Comparison of ENCODE assay signal across 8 cellular contexts in genomic region chr12:104478396-104479140, GRCh38. TPM values are rescaled to one million over a fixed set of nuclear protein-coding genes. Genes with fewer than 3 reads are reported as not detected.
A peak's percentile ranks its signal among the peaks of the same experiment; 100 is the strongest.
DNase-seq lines count a peak whose midpoint lies in the region; ATAC-seq, FAIRE-seq and TF ChIP-seq lines count a peak whose summit lies in the region.

No MANE protein-coding gene starts in this region.

- TF ChIP-seq RAD21 in HepG2 (CRISPR knock-in tag; IDR thresholded peaks at IDR 0.05) = no peak

- BruUV-seq in HepG2 (replicated peaks; lab: Mats Ljungman, UMichigan) = no TSS peak

- H3K9me3 ChIP-seq in right lobe of liver (no peaks in the 10 kb centered on the region), HepG2 (ENCODE audit: low read length) (no peaks in the 10 kb centered on the region), left ventricle myocardium inferior (replicated peaks) (peaks cover 8% of the 10 kb centered on the region)

- in situ Hi-C loops in HepG2 (cut with HindIII; ENCODE audit: extremely low pct_ligation_motif_present, low pct_unique_long_range_greater_than_20kb) = no loop called here

- H3K4me3 ChIP-seq in right lobe of liver (no peak overlapping the region), HepG2 (replicated peaks in 1 of 3; ENCODE audit: insufficient read depth in 1 of 3, low read depth in 2 of 3, low read length in 3 of 3) (no peak overlapping the region), left ventricle myocardium inferior (no peak overlapping the region)

- intact Hi-C loops in right lobe of liver (cut with DNase I) (no loop called here), HepG2 (cut with micrococcal nuclease; ENCODE audit: unreplicated experiment) (no loop called here), left ventricle myocardium inferior (cut with micrococcal nuclease) (no loop called here)

- no peaks in the 10 kb centered on the region for H3K36me3 ChIP-seq in right lobe of liver
- no peaks in the 10 kb centered on the region for H3K36me3 ChIP-seq in HepG2 (replicated peaks in 1 of 2; ENCODE audit: control insufficient read depth in 1 of 2, insufficient read depth in 2 of 2, low read length in 2 of 2)
- peaks cover 7% of the 10 kb centered on the region for H3K36me3 ChIP-seq in left ventricle myocardium inferior

- H3K4me3 Mint-ChIP-seq in T-cell = peak overlapping the region; percentile 79 to 88 (median 79)

- no peaks in the 10 kb centered on the region for H4K20me1 ChIP-seq in HepG2 (ENCODE audit: insufficient read depth, low read length)

- no peaks in the 10 kb centered on the region for H3K9me3 Mint-ChIP-seq in T-cell

- CTCF ChIA-PET in HepG2 (lab: Yijun Ruan, JAX; ENCODE audit: low intra/inter-chr PET ratio, low total read pairs) (no interaction called here), T-cell (lab: Charles Lee) (interaction anchor here in 1 of 2 donors (0.9 to 1.3 kb wide), 5 partner anchors 9 to 97 kb away, joined by 3 to 8 read pairs (median 4); no protein-coding TSS in a partner anchor)

- no peak for TF ChIP-seq EP300 in HepG2 (IDR thresholded peaks at IDR 0.05; ENCODE audit: low read depth in 2 of 2, low read length in 2 of 2)
- no peak for TF ChIP-seq EP300 in HepG2 (CRISPR knock-in tag; IDR thresholded peaks at IDR 0.05; ENCODE audit: borderline replicate concordance)

- H3K27me3 Mint-ChIP-seq in T-cell = no peaks in the 10 kb centered on the region

- H3K79me2 ChIP-seq in HepG2 (ENCODE audit: insufficient read depth, low read length) = no peaks in the 10 kb centered on the region

- peaks cover 23% of the 10 kb centered on the region for H3K36me3 Mint-ChIP-seq in T-cell

- H3K27ac ChIP-seq in right lobe of liver (peak overlapping the region in 1 of 3 donors; percentile 33), HepG2 (ENCODE audit: extremely low read length, insufficient read depth, low read length) (no peak overlapping the region), left ventricle myocardium inferior (replicated peaks) (peak overlapping the region; percentile 50)

- H3K4me1 ChIP-seq in right lobe of liver (no peaks in the 10 kb centered on the region), HepG2 (ENCODE audit: insufficient read depth, low read length) (no peaks in the 10 kb centered on the region), left ventricle myocardium inferior (peaks cover 7% of the 10 kb centered on the region)

- peak; percentile 66 to 75 (median 72) for ATAC-seq in right lobe of liver
- ATAC-seq in HepG2 = no peak
- ATAC-seq in HG03095 (IDR thresholded peaks at IDR 0.05; ENCODE audit: unreplicated experiment) = peak; percentile 90
- peak; percentile 70 to 84 (median 84) for ATAC-seq in T-cell (replicated peaks in 1 of 4)
- ATAC-seq in SK-N-SH treated with all-trans-retinoic acid at 6 μM for 48 hours = no peak

- DNase-seq in right lobe of liver (peak in 1 of 3 donors; percentile 23), HepG2 (ENCODE audit: low spot score) (no peak), T-cell (peak in 16 of 34 experiments; percentile 16 to 47 (median 30)), left ventricle myocardium inferior (no peak), HuH-7 (ENCODE audit: low spot score) (no peak), mucosa of gallbladder (ENCODE audit: low spot score) (no peak)

- no peak overlapping the region for H3K9ac ChIP-seq in HepG2 (ENCODE audit: insufficient read depth, low read depth, low read length)

- H3K4me2 ChIP-seq in HepG2 (ENCODE audit: low read depth, low read length) = no peak overlapping the region

- POLR2A ChIA-PET in HepG2 (lab: Yijun Ruan, JAX) (no interaction called here), T-cell (lab: Charles Lee) (interaction anchor here in 1 of 2 donors (0.6 to 1.6 kb wide), 2 partner anchors 20 to 242 kb away, joined by 3 to 11 read pairs; no protein-coding TSS in a partner anchor)

- H3K27ac Mint-ChIP-seq in T-cell = peak overlapping the region; percentile 97

- TF ChIP-seq POLR2A in right lobe of liver (IDR thresholded peaks at IDR 0.05) = peak; percentile 47
- no peak for TF ChIP-seq POLR2A in HepG2 (IDR thresholded peaks at IDR 0.05; ENCODE audit: insufficient read depth in 1 of 2, low read depth in 2 of 2, low read length in 2 of 2)

- WGBS in right lobe of liver (ENCODE audit: insufficient coverage, low coverage, low lambda C conversion rate, missing lambda C conversion rate) = 25% methylated on average over 7 of the region's 8 CpGs
- WGBS in HepG2 (ENCODE audit: low lambda C conversion rate) = 11% methylated on average over 8 of the region's 8 CpGs

- no peak for TF ChIP-seq CTCF in right lobe of liver (IDR thresholded peaks at IDR 0.05)
- TF ChIP-seq CTCF in HepG2 (CRISPR knock-in tag; IDR thresholded peaks at IDR 0.05) = no peak
- no peak for TF ChIP-seq CTCF in left ventricle myocardium inferior (IDR thresholded peaks at IDR 0.05; ENCODE audit: borderline replicate concordance)

- H3K27me3 ChIP-seq in right lobe of liver = no peaks in the 10 kb centered on the region
- peaks cover 1 to 4% of the 10 kb centered on the region in 2 experiments; a peak in 2 of 5 replicates for H3K27me3 ChIP-seq in HepG2 (ENCODE audit: control insufficient read depth in 1 of 2, insufficient read depth in 2 of 2, low read length in 2 of 2)
- no peaks in the 10 kb centered on the region for H3K27me3 ChIP-seq in left ventricle myocardium inferior (ENCODE audit: low read depth)

- H3K4me1 Mint-ChIP-seq in T-cell = peaks cover 78 to 89% (median 88%) of the 10 kb centered on the region in 3 donors

- no peak overlapping the region for H2AFZ ChIP-seq in HepG2 (ENCODE audit: low read length)

- no peak for FAIRE-seq in HepG2 (lab: Jason Lieb, UNC)

TF ChIP-seq in HepG2, 621 proteins besides CTCF, POLR2A, EP300 and RAD21 (continues in another document):
- TF ChIP-seq ZNF264 (CRISPR knock-in tag; IDR thresholded peaks at IDR 0.05) = no peak
- TF ChIP-seq BCL3 (CRISPR knock-in tag; IDR thresholded peaks at IDR 0.05) = no peak
- TF ChIP-seq ZNF570 (CRISPR knock-in tag; IDR thresholded peaks at IDR 0.05; ENCODE audit: borderline replicate concordance) = no peak

TF ChIP-seq in SK-N-SH treated with all-trans-retinoic acid at 6 μM for 48 hours, 23 proteins besides CTCF, POLR2A, EP300 and RAD21 (continues in another document):
- TF ChIP-seq OSR1 (CRISPR knock-in tag; IDR thresholded peaks at IDR 0.05) (no peak), ZFP3 (CRISPR knock-in tag; IDR thresholded peaks at IDR 0.05) (no peak), ZNF565 (CRISPR knock-in tag; conservative IDR thresholded peaks at IDR 0.05; ENCODE audit: low read depth) (no peak), PPARA (CRISPR knock-in tag; IDR thresholded peaks at IDR 0.05; ENCODE audit: borderline replicate concordance) (no peak), TSHZ2 (CRISPR knock-in tag; IDR thresholded peaks at IDR 0.05) (no peak)

RNA-seq across cellular contexts. Expression of gene CHST11, which starts 21.8 kb away (rescaled TPM):
- total RNA-seq in right lobe of liver = 10 to 100 TPM in 1 of 6 experiments, 1 to 10 TPM in 4, under 1 TPM in 1; 0.57 to 10.4 (median 3.5) TPM
- total RNA-seq in HepG2 (2016; rRNA removed; fragmentation: Illumina TruSeq; extraction: Trizol) = not detected in 2 replicates
- not detected in 2 replicates for total RNA-seq in HepG2 (2016; cell fraction: cytosol; rRNA removed; fragmentation: Illumina TruSeq; extraction: Trizol; ENCODE audit: low read depth)
- total RNA-seq in HepG2 (2016; cell fraction: insoluble cytoplasmic fraction; rRNA removed; fragmentation: Illumina TruSeq; extraction: Trizol) = not detected in 2 replicates
- not detected in 2 replicates for total RNA-seq in HepG2 (2016; cell fraction: membrane; rRNA removed; fragmentation: Illumina TruSeq; extraction: Trizol)
- not detected in 2 replicates for total RNA-seq in HepG2 (2016; cell fraction: nucleus; rRNA removed; fragmentation: Illumina TruSeq; extraction: Trizol)
- polyA plus RNA-seq in HepG2 (2011; rRNA removed) = 0.05 and 0.15 TPM in 2 replicates
- 0.04 TPM in 1 of 2 replicates, not detected in the other for polyA plus RNA-seq in HepG2 (2011; cell fraction: cytosol; rRNA removed)
- polyA plus RNA-seq in HepG2 (2011; cell fraction: nucleus; rRNA removed) = 0.10 TPM in 1 of 2 replicates, not detected in the other
- not detected in 2 replicates for polyA plus RNA-seq in HepG2 (2012)
- polyA plus RNA-seq in HepG2 (2016; cell fraction: cytosol; fragmentation: Illumina TruSeq; extraction: Trizol; ENCODE audit: low read depth) = not detected in 2 replicates
- polyA plus RNA-seq in HepG2 (2016; cell fraction: insoluble cytoplasmic fraction; fragmentation: Illumina TruSeq; extraction: Trizol; ENCODE audit: low read depth) = not detected in 2 replicates
- polyA plus RNA-seq in HepG2 (2016; cell fraction: membrane; fragmentation: Illumina TruSeq; extraction: Trizol; ENCODE audit: low read depth) = not detected in 2 replicates
- polyA plus RNA-seq in HepG2 (2016; cell fraction: nucleus; fragmentation: Illumina TruSeq; extraction: Trizol; ENCODE audit: insufficient read depth, low read depth) = not detected in 2 replicates
- 1.7 TPM in 1 of 2 replicates, not detected in the other for polyA minus RNA-seq in HepG2 (2011; rRNA and poly(A)+ RNA removed; ENCODE audit: low replicate concordance)
- not detected in 2 replicates for polyA minus RNA-seq in HepG2 (2011; cell fraction: cytosol; rRNA and poly(A)+ RNA removed)
- polyA minus RNA-seq in HepG2 (2011; cell fraction: nucleus; rRNA and poly(A)+ RNA removed) = 0.12 TPM in 1 of 2 replicates, not detected in the other
- 10 to 100 TPM; 49.8 to 78.3 (median 63.7) TPM for total RNA-seq in T-cell
- total RNA-seq in left ventricle myocardium inferior = 6.0 TPM
- 16.7 TPM for total RNA-seq in mucosa of gallbladder

Comparison
In these comparisons a context has a peak if more than half of its experiments do, and no peak if none do; other contexts are left out.
1. ATAC-seq: peak in right lobe of liver (4 of 4), HG03095 (single experiment) and T-cell (4 of 4); none in HepG2 (single experiment) and SK-N-SH treated with all-trans-retinoic acid at 6 μM for 48 hours (single experiment).